ENCODE assay signal across 8 cellular contexts in genomic region chr2:164840458-164840929, GRCh38. TPM values are rescaled to one million over a fixed set of nuclear protein-coding genes. Genes with fewer than 3 reads are reported as not detected.
A peak's percentile ranks its signal among the peaks of the same experiment; 100 is the strongest.
DNase-seq lines count a peak whose midpoint lies in the region; ATAC-seq and TF ChIP-seq lines count a peak whose summit lies in the region.

No MANE protein-coding gene starts in this region.

- peak overlapping the region; percentile 77 for H3K9ac ChIP-seq in endodermal cell (ENCODE audit: extremely low read depth, low read length, poor library complexity, severe bottlenecking)

- no peak for ATAC-seq in activated T-cell treated with anti-CD3 and anti-CD28 coated beads, Interleukin-2, amount 50 U/mL, for 4 hours

- no peak for TF ChIP-seq CTCF in endodermal cell (conservative IDR thresholded peaks at IDR 0.05)

- H3K27ac Mint-ChIP-seq in endodermal cell, result peak overlapping the region; percentile 56

- H3K4me1 Mint-ChIP-seq in activated T-cell treated with anti-CD3 and anti-CD28 coated beads, Interleukin-2, amount 50 U/mL, for 4 hours (ENCODE audit: low read depth), result peaks cover 10% of the 10 kb centered on the region
- H3K4me1 Mint-ChIP-seq in endodermal cell, result peaks cover 20% of the 10 kb centered on the region

- H3K4me3 Mint-ChIP-seq in activated T-cell treated with anti-CD3 and anti-CD28 coated beads, Interleukin-2, amount 50 U/mL, for 4 hours, result peak overlapping the region; percentile 72
- H3K4me3 Mint-ChIP-seq in endodermal cell, result peak overlapping the region; percentile 82

- H3K4me1 ChIP-seq in endodermal cell (ENCODE audit: control insufficient read depth, insufficient read depth, low read length) (peaks cover 5% of the 10 kb centered on the region), mononuclear cell (ENCODE audit: insufficient read depth, low read length) (peaks cover 17% of the 10 kb centered on the region)

- H3K27me3 ChIP-seq in endodermal cell (ENCODE audit: control insufficient read depth, insufficient read depth, low read length, poor library complexity, severe bottlenecking), result no peaks in the 10 kb centered on the region
- H3K27me3 ChIP-seq in mononuclear cell (ENCODE audit: insufficient read depth, low read length), result peaks cover 27% of the 10 kb centered on the region

- no peaks in the 10 kb centered on the region for H3K36me3 ChIP-seq in endodermal cell (ENCODE audit: control insufficient read depth, insufficient read depth, low read length)

- H3K9me3 Mint-ChIP-seq in activated T-cell treated with anti-CD3 and anti-CD28 coated beads, Interleukin-2, amount 50 U/mL, for 4 hours, result no peaks in the 10 kb centered on the region
- no peaks in the 10 kb centered on the region for H3K9me3 Mint-ChIP-seq in endodermal cell

- H3K27ac ChIP-seq in endodermal cell (ENCODE audit: low read depth, low read length), result no peak overlapping the region

- 8 to 20% methylated on average over 1 to 12 of the region's 12 CpGs for WGBS in endodermal cell (ENCODE audit: insufficient coverage in 1 of 2, insufficient read length in 1 of 2), 2 experiments

- peak overlapping the region; percentile 88 for H3K4me3 ChIP-seq in endodermal cell (ENCODE audit: low read length)
- H3K4me3 ChIP-seq in mononuclear cell (ENCODE audit: low read length), result peak overlapping the region; percentile 51

- DNase-seq in activated T-cell treated with anti-CD3 and anti-CD28 coated beads, Interleukin-2, amount 50 U/mL, for 4 hours, result no peak
- DNase-seq in activated T-cell treated with anti-CD3 and anti-CD28 coated beads, Interleukin-2, amount 50 U/mL, for 1 hour, result no peak
- DNase-seq in OCI-M1 (lab: John Stamatoyannopoulos, UW), result peak; percentile 60
- DNase-seq in endodermal cell, result no peak
- peak; percentile 72 for DNase-seq in ureter (ENCODE audit: low spot score)
- DNase-seq in H4 (ENCODE audit: low spot score), result no peak
- DNase-seq in SIG-M5 treated with dmso at 0.1 percent for 504 hours (lab: John Stamatoyannopoulos, UW; ENCODE audit: unreplicated experiment), result no peak

- H3K9me3 ChIP-seq in endodermal cell (ENCODE audit: control insufficient read depth, low read length) (no peaks in the 10 kb centered on the region), mononuclear cell (ENCODE audit: low read depth, low read length) (no peaks in the 10 kb centered on the region)

- H3K27me3 Mint-ChIP-seq in activated T-cell treated with anti-CD3 and anti-CD28 coated beads, Interleukin-2, amount 50 U/mL, for 4 hours (ENCODE audit: low read depth), result peaks cover 34% of the 10 kb centered on the region
- H3K27me3 Mint-ChIP-seq in endodermal cell (ENCODE audit: insufficient read depth), result peaks cover 6% of the 10 kb centered on the region

- H3K36me3 Mint-ChIP-seq in activated T-cell treated with anti-CD3 and anti-CD28 coated beads, Interleukin-2, amount 50 U/mL, for 4 hours (ENCODE audit: insufficient read depth), result no peaks in the 10 kb centered on the region
- no peaks in the 10 kb centered on the region for H3K36me3 Mint-ChIP-seq in endodermal cell (ENCODE audit: low read depth)

RNA-seq across cellular contexts. Expression of gene COBLL1, which starts 1.1 kb away (rescaled TPM):
- 1 to 10 TPM in 2 of 3 donors, under 1 TPM in 1; 0.55 to 2.3 (median 1.3) TPM for total RNA-seq in activated T-cell treated with anti-CD3 and anti-CD28 coated beads, Interleukin-2, amount 50 U/mL, for 4 hours
- total RNA-seq in endodermal cell, result 10 to 100 TPM; 16.5 to 17.3 TPM
- 6.2 TPM for polyA plus RNA-seq in endodermal cell (2013, experiment 1 of 2)
- polyA plus RNA-seq in endodermal cell (2013, experiment 2 of 2), result 6.0 TPM
- total RNA-seq in mononuclear cell, result 26.4 TPM
- total RNA-seq in ureter, result 207 TPM
- total RNA-seq in H4 (2014; rRNA removed; shearing (Covaris generic)), result 5.0 and 15.8 TPM in 2 replicates

Comparison
In these comparisons a context has a peak if more than half of its experiments do, and no peak if none do; other contexts are left out.
1. DNase-seq: peak in OCI-M1 (single experiment) and ureter (single experiment); none in activated T-cell treated with anti-CD3 and anti-CD28 coated beads, Interleukin-2, amount 50 U/mL, for 4 hours (single experiment), activated T-cell treated with anti-CD3 and anti-CD28 coated beads, Interleukin-2, amount 50 U/mL, for 1 hour (single experiment), endodermal cell (single experiment), H4 (single experiment) and SIG-M5 treated with dmso at 0.1 percent for 504 hours (single experiment).